ENCODE assay signal across 6 cellular contexts in genomic region chrX:89839723-89840122, GRCh38.
A peak's percentile ranks its signal among the peaks of the same experiment; 100 is the strongest.
DNase-seq lines count a peak whose midpoint lies in the region; ATAC-seq, FAIRE-seq and TF ChIP-seq lines count a peak whose summit lies in the region.
"Not testable (repeated sequence)": the region's sequence is repeated elsewhere in the genome, so short reads cannot be mapped to it uniquely, and the experiment has no call there.

No MANE protein-coding gene starts in this region.

- not testable (repeated sequence) for H3K27ac Mint-ChIP-seq in MCF 10A (ENCODE audit: low read depth, unreplicated experiment)

- H4K20me1 ChIP-seq in PC-3 (ENCODE audit: low read length), result not testable (repeated sequence)

- CTCF ChIA-PET in PC-3 (lab: Charles Lee); MCF 10A (lab: Yijun Ruan, JAX): not testable (repeated sequence)

- FAIRE-seq in GM12891 (lab: Jason Lieb, UNC) (peak; percentile 50), H54 (lab: Jason Lieb, UNC) (peak; percentile 90)

- intact Hi-C loops in PC-3 (cut with micrococcal nuclease); MCF 10A (cut with micrococcal nuclease): not testable (repeated sequence)

- TF ChIP-seq POLR2A in GM12891 (IDR thresholded peaks at IDR 0.05; ENCODE audit: low read depth, low read length); H54 (IDR thresholded peaks at IDR 0.05; ENCODE audit: low read depth, low read length): not testable (repeated sequence)

- H3K4me1 ChIP-seq in PC-3 (ENCODE audit: insufficient read depth, low read length); RWPE2 (ENCODE audit: insufficient read depth, poor library complexity, severe bottlenecking): not testable (repeated sequence)

- not testable (repeated sequence) for H3K4me3 ChIP-seq in PC-3 (ENCODE audit: low read length); RWPE2 (ENCODE audit: severe bottlenecking)

- not testable (repeated sequence) for H3K9me2 ChIP-seq in PC-3 (replicated peaks; ENCODE audit: low read length)

- H3K4me1 Mint-ChIP-seq in MCF 10A (ENCODE audit: insufficient read depth, unreplicated experiment), result not testable (repeated sequence)

- H3F3A ChIP-seq in PC-3 (ENCODE audit: low read length, unreplicated experiment), result not testable (repeated sequence)

- H3K9me3 Mint-ChIP-seq in MCF 10A (ENCODE audit: unreplicated experiment), result not testable (repeated sequence)

- not testable (repeated sequence) for H3K9ac ChIP-seq in PC-3 (ENCODE audit: low read length)

- not testable (repeated sequence) for H3K36me3 ChIP-seq in PC-3 (ENCODE audit: low read depth, low read length); RWPE2 (ENCODE audit: low read depth)

- H3K9me3 ChIP-seq in PC-3 (ENCODE audit: low read length); RWPE2 (ENCODE audit: severe bottlenecking): not testable (repeated sequence)

- not testable (repeated sequence) for H3K79me2 ChIP-seq in PC-3 (ENCODE audit: low read length)

- BruUV-seq in PC-3 (replicated peaks; lab: Mats Ljungman, UMichigan); MCF 10A (replicated peaks; lab: Mats Ljungman, UMichigan): not testable (repeated sequence)

- POLR2A ChIA-PET in PC-3 (lab: Charles Lee; ENCODE audit: unreplicated experiment); MCF 10A (lab: Yijun Ruan, JAX): not testable (repeated sequence)

- H3K27me3 Mint-ChIP-seq in MCF 10A (ENCODE audit: insufficient read depth, unreplicated experiment), result not testable (repeated sequence)

- not testable (repeated sequence) for TF ChIP-seq CTCF in PC-3 (conservative IDR thresholded peaks at IDR 0.05; ENCODE audit: low read depth, low read length); RWPE2 (IDR thresholded peaks at IDR 0.05; ENCODE audit: poor library complexity, severe bottlenecking); MCF 10A (IDR thresholded peaks at IDR 0.05; ENCODE audit: unreplicated experiment)

- H3K27ac ChIP-seq in PC-3 (ENCODE audit: low read length); RWPE2 (ENCODE audit: poor library complexity, severe bottlenecking): not testable (repeated sequence)

- not testable (repeated sequence) for H3K36me3 Mint-ChIP-seq in MCF 10A (ENCODE audit: insufficient read depth, unreplicated experiment)

- H3K4me2 ChIP-seq in PC-3 (ENCODE audit: low read length), result not testable (repeated sequence)

- H3K27me3 ChIP-seq in PC-3 (ENCODE audit: low read length); RWPE2 (ENCODE audit: insufficient read depth, poor library complexity, severe bottlenecking): not testable (repeated sequence)

- H3K4me3 Mint-ChIP-seq in MCF 10A (ENCODE audit: unreplicated experiment), result not testable (repeated sequence)

- ATAC-seq in PC-3 (peak; percentile 91), RWPE2 (ENCODE audit: low read depth) (peak; percentile 69; the same call in 2 of the 3 replicates)

- not testable (repeated sequence) for DNase-seq in GM12891 (ENCODE audit: insufficient read length, low spot score); H54 (ENCODE audit: insufficient read length, low spot score); RWPE2 (ENCODE audit: low spot score)
- peak; percentile 9 for DNase-seq in NCI-H2171 treated with DMSO at 0.1 percent for 48 hours (lab: John Stamatoyannopoulos, UW)
- peak; percentile 37 for DNase-seq in PC-3
- peak; percentile 0 for DNase-seq in MCF 10A (ENCODE audit: unreplicated experiment)

- H2AFZ ChIP-seq in PC-3 (ENCODE audit: low read length), result not testable (repeated sequence)
